In the genomic region with DNA sequence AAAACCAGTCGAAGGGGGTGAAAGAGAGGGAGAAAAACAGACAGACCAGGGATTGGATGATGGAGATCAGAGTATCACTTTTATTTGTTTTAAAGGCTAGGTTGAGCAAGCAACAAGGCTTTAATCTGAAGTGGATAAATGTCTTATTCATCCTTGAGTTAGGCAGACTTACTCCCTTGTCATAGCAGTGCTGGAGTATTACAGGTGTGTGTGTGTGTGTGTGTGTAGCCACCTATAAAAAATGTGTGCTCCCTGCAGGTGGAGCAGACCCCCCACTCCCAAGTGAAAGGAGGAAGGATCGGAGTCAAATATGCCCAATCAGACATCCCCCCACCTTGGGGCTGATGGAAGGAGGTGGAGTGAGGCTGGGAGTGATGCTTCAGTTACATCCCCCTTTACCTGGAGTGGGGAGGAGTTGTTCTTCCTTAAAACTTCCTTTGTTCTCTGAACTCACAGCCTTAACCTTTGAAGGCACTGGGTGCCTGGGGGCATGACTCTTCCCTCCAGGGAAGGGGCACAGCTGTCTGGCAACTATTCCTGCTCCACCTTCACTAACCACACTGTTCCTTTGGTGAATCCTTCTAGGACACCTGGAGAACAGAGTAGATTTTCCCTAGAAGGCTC, we compare ENCODE assay signal across 1 cellular context.
TF ChIP-seq lines count a peak whose summit lies in the region.

No MANE protein-coding gene starts in this region.

TF ChIP-seq in GM23338, 12 proteins besides CTCF, POLR2A, EP300 and RAD21 (continued from another document):
- TF ChIP-seq, protein P1, sequence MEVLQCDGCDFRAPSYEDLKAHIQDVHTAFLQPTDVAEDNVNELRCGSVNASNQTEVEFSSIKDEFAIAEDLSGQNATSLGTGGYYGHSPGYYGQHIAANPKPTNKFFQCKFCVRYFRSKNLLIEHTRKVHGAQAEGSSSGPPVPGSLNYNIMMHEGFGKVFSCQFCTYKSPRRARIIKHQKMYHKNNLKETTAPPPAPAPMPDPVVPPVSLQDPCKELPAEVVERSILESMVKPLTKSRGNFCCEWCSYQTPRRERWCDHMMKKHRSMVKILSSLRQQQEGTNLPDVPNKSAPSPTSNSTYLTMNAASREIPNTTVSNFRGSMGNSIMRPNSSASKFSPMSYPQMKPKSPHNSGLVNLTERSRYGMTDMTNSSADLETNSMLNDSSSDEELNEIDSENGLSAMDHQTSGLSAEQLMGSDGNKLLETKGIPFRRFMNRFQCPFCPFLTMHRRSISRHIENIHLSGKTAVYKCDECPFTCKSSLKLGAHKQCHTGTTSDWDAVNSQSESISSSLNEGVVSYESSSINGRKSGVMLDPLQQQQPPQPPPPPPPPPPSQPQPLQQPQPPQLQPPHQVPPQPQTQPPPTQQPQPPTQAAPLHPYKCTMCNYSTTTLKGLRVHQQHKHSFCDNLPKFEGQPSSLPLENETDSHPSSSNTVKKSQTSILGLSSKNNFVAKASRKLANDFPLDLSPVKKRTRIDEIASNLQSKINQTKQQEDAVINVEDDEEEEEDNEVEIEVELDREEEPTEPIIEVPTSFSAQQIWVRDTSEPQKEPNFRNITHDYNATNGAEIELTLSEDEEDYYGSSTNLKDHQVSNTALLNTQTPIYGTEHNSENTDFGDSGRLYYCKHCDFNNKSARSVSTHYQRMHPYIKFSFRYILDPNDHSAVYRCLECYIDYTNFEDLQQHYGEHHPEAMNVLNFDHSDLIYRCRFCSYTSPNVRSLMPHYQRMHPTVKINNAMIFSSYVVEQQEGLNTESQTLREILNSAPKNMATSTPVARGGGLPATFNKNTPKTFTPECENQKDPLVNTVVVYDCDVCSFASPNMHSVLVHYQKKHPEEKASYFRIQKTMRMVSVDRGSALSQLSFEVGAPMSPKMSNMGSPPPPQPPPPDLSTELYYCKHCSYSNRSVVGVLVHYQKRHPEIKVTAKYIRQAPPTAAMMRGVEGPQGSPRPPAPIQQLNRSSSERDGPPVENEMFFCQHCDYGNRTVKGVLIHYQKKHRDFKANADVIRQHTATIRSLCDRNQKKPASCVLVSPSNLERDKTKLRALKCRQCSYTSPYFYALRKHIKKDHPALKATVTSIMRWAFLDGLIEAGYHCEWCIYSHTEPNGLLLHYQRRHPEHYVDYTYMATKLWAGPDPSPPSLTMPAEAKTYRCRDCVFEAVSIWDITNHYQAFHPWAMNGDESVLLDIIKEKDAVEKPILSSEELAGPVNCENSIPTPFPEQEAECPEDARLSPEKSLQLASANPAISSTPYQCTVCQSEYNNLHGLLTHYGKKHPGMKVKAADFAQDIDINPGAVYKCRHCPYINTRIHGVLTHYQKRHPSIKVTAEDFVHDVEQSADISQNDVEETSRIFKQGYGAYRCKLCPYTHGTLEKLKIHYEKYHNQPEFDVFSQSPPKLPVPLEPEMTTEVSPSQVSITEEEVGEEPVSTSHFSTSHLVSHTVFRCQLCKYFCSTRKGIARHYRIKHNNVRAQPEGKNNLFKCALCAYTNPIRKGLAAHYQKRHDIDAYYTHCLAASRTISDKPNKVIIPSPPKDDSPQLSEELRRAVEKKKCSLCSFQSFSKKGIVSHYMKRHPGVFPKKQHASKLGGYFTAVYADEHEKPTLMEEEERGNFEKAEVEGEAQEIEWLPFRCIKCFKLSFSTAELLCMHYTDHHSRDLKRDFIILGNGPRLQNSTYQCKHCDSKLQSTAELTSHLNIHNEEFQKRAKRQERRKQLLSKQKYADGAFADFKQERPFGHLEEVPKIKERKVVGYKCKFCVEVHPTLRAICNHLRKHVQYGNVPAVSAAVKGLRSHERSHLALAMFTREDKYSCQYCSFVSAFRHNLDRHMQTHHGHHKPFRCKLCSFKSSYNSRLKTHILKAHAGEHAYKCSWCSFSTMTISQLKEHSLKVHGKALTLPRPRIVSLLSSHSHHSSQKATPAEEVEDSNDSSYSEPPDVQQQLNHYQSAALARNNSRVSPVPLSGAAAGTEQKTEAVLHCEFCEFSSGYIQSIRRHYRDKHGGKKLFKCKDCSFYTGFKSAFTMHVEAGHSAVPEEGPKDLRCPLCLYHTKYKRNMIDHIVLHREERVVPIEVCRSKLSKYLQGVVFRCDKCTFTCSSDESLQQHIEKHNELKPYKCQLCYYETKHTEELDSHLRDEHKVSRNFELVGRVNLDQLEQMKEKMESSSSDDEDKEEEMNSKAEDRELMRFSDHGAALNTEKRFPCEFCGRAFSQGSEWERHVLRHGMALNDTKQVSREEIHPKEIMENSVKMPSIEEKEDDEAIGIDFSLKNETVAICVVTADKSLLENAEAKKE (CRISPR knock-in tag; IDR thresholded peaks at IDR 0.05) = no peak
- TF ChIP-seq CREB1 (CRISPR knock-in tag; IDR thresholded peaks at IDR 0.05; ENCODE audit: low read depth) = no peak
- TF ChIP-seq, protein P2, sequence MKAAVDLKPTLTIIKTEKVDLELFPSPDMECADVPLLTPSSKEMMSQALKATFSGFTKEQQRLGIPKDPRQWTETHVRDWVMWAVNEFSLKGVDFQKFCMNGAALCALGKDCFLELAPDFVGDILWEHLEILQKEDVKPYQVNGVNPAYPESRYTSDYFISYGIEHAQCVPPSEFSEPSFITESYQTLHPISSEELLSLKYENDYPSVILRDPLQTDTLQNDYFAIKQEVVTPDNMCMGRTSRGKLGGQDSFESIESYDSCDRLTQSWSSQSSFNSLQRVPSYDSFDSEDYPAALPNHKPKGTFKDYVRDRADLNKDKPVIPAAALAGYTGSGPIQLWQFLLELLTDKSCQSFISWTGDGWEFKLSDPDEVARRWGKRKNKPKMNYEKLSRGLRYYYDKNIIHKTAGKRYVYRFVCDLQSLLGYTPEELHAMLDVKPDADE (IDR thresholded peaks at IDR 0.05) = no peak
- no peak for TF ChIP-seq ZNF331 (CRISPR knock-in tag; IDR thresholded peaks at IDR 0.05; ENCODE audit: low read depth)
- no peak for TF ChIP-seq STAT1 (IDR thresholded peaks at IDR 0.05; ENCODE audit: unreplicated experiment)
- TF ChIP-seq, protein P3, sequence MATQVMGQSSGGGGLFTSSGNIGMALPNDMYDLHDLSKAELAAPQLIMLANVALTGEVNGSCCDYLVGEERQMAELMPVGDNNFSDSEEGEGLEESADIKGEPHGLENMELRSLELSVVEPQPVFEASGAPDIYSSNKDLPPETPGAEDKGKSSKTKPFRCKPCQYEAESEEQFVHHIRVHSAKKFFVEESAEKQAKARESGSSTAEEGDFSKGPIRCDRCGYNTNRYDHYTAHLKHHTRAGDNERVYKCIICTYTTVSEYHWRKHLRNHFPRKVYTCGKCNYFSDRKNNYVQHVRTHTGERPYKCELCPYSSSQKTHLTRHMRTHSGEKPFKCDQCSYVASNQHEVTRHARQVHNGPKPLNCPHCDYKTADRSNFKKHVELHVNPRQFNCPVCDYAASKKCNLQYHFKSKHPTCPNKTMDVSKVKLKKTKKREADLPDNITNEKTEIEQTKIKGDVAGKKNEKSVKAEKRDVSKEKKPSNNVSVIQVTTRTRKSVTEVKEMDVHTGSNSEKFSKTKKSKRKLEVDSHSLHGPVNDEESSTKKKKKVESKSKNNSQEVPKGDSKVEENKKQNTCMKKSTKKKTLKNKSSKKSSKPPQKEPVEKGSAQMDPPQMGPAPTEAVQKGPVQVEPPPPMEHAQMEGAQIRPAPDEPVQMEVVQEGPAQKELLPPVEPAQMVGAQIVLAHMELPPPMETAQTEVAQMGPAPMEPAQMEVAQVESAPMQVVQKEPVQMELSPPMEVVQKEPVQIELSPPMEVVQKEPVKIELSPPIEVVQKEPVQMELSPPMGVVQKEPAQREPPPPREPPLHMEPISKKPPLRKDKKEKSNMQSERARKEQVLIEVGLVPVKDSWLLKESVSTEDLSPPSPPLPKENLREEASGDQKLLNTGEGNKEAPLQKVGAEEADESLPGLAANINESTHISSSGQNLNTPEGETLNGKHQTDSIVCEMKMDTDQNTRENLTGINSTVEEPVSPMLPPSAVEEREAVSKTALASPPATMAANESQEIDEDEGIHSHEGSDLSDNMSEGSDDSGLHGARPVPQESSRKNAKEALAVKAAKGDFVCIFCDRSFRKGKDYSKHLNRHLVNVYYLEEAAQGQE (IDR thresholded peaks at IDR 0.05; ENCODE audit: unreplicated experiment) = no peak
- TF ChIP-seq EZH2phosphoT487 (IDR thresholded peaks at IDR 0.05; ENCODE audit: unreplicated experiment) = no peak
- TF ChIP-seq POLR2AphosphoS5 (IDR thresholded peaks at IDR 0.05; ENCODE audit: low read depth) = no peak
